ENCODE assay signal across 8 cellular contexts in genomic region chr1:235888119-235888643, GRCh38.
A peak's percentile ranks its signal among the peaks of the same experiment; 100 is the strongest.
DNase-seq lines count a peak whose midpoint lies in the region; ATAC-seq and TF ChIP-seq lines count a peak whose summit lies in the region.

No MANE protein-coding gene starts in this region.

- peak overlapping the region; percentile 92 to 94 for H3K27ac Mint-ChIP-seq in effector memory CD8-positive, alpha-beta T cell

- H3K4me1 Mint-ChIP-seq in effector memory CD8-positive, alpha-beta T cell (ENCODE audit: low read depth in 2 of 2): peaks cover 22 to 42% of the 10 kb centered on the region in 2 donors

- peak overlapping the region; percentile 75 to 76 for H3K4me3 Mint-ChIP-seq in effector memory CD8-positive, alpha-beta T cell

- peak overlapping the region; percentile 32 for H3K4me3 ChIP-seq in GM12865 (ENCODE audit: low read depth, low read length)

- peak; percentile 86 for ATAC-seq in GM21723 (IDR thresholded peaks at IDR 0.05; ENCODE audit: unreplicated experiment)
- peak; percentile 96 for ATAC-seq in effector memory CD8-positive, alpha-beta T cell (replicated peaks)

- peaks cover 2% of the 10 kb centered on the region for H3K36me3 Mint-ChIP-seq in effector memory CD8-positive, alpha-beta T cell (ENCODE audit: insufficient read depth)

- TF ChIP-seq CTCF in GM12865 (IDR thresholded peaks at IDR 0.05; ENCODE audit: insufficient read depth, low read depth, low read length, missing control alignments): no peak

- DNase-seq in GM12865 (ENCODE audit: low read depth) (peak; percentile 92), RPMI8226 (peak; percentile 47), epidermal melanocyte (ENCODE audit: insufficient read length, low spot score) (no peak), COR-L47 (lab: John Stamatoyannopoulos, UW) (no peak), cortex of kidney (lab: John Stamatoyannopoulos, UW) (no peak), Ammon's horn (ENCODE audit: low spot score) (no peak)
- DNase-seq in effector memory CD8-positive, alpha-beta T cell: peak; percentile 46 to 65 (median 55)

- H3K9me3 Mint-ChIP-seq in effector memory CD8-positive, alpha-beta T cell: no peaks in the 10 kb centered on the region

- no peaks in the 10 kb centered on the region for H3K27me3 Mint-ChIP-seq in effector memory CD8-positive, alpha-beta T cell

Comparison
In these comparisons a context has a peak if more than half of its experiments do, and no peak if none do; other contexts are left out.
1. DNase-seq: peak in GM12865 (single experiment), RPMI8226 (single experiment) and effector memory CD8-positive, alpha-beta T cell (3 of 3); none in epidermal melanocyte (single experiment), COR-L47 (single experiment), cortex of kidney (single experiment) and Ammon's horn (single experiment).